Comparison of ENCODE assay signal across 1 cellular context in genomic region chr11:8603696-8604077, GRCh38.
TF ChIP-seq lines count a peak whose summit lies in the region.

No MANE protein-coding gene starts in this region.

TF ChIP-seq in SK-N-SH treated with all-trans-retinoic acid at 6 μM for 48 hours, 23 proteins besides CTCF, POLR2A, EP300 and RAD21 (continued from another document):
- TF ChIP-seq ZNF8 (CRISPR knock-in tag; IDR thresholded peaks at IDR 0.05) = no peak
- no peak for TF ChIP-seq POU6F1 (CRISPR knock-in tag; IDR thresholded peaks at IDR 0.05; ENCODE audit: borderline replicate concordance, low read depth)
